Comparison of ENCODE assay signal across 8 cellular contexts in genomic region chr15:65916664-65917406, GRCh38.
DNase-seq lines count a peak whose midpoint lies in the region; ATAC-seq and TF ChIP-seq lines count a peak whose summit lies in the region.

No MANE protein-coding gene starts in this region.

- DNase-seq in AG09309 (ENCODE audit: low read depth) (peak; percentile 18), NCI-H69 (lab: John Stamatoyannopoulos, UW) (peak; percentile 73), astrocyte of the hippocampus (ENCODE audit: low read depth, low spot score) (peak; percentile 88), iPS DF 4.7 (ENCODE audit: extremely low read depth, low spot score) (peak; percentile 22), NCI-H446 (lab: John Stamatoyannopoulos, UW) (no peak)
- peak; percentile 24 for DNase-seq in stimulated activated CD4-positive, alpha-beta T cell treated with anti-CD3 and anti-CD28 coated beads, Interleukin-12 subunit alpha, Interleukin-12 subunit beta, amount 100 ng/mL, for 24 hours (ENCODE audit: low read depth in 2 of 2)

- H3K4me3 ChIP-seq in AG09309 (ENCODE audit: control insufficient read depth, low read depth, low read length) (no peak overlapping the region), GM12875 (ENCODE audit: low read depth, low read length) (no peak overlapping the region)

- peak; percentile 61 for ATAC-seq in HG02623 (IDR thresholded peaks at IDR 0.05; ENCODE audit: unreplicated experiment)

- TF ChIP-seq CTCF in AG09309 (IDR thresholded peaks at IDR 0.05; ENCODE audit: control insufficient read depth, insufficient read depth, low read depth, low read length, missing control alignments) (peak; percentile 86), GM12875 (IDR thresholded peaks at IDR 0.05; ENCODE audit: borderline replicate concordance, insufficient read depth, low read depth, low read length) (peak; percentile 65)

Comparison
In these comparisons a context has a peak if more than half of its experiments do, and no peak if none do; other contexts are left out.
1. DNase-seq: peak in AG09309 (single experiment), NCI-H69 (single experiment), astrocyte of the hippocampus (single experiment), iPS DF 4.7 (single experiment) and stimulated activated CD4-positive, alpha-beta T cell treated with anti-CD3 and anti-CD28 coated beads, Interleukin-12 subunit alpha, Interleukin-12 subunit beta, amount 100 ng/mL, for 24 hours (2 of 2); none in NCI-H446 (0 of 2).